In the genomic region with DNA sequence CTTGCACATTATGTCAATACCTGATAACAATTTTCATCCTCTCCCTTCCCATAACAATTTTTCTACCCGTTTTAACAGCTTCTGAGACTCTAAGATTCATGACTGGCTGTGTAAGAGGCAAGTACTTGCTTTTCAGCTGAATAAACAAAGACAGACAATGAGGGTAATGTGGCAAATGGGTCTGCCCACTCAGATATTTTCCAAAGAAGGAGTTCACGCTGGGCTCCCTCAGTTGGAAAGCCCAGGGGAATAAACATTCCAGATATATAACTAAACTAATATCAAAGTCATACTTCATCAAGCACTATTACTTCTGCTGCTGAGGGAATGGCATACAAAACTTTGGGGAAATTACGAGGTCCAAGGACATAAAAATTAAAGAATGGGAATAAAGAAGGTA, we compare ENCODE assay signal across 1 cellular context.
TF ChIP-seq lines count a peak whose summit lies in the region.

No MANE protein-coding gene starts in this region.

TF ChIP-seq in HEK293, 187 proteins besides CTCF, POLR2A, EP300 and RAD21 (continued from another document):
- TF ChIP-seq, protein P1, sequence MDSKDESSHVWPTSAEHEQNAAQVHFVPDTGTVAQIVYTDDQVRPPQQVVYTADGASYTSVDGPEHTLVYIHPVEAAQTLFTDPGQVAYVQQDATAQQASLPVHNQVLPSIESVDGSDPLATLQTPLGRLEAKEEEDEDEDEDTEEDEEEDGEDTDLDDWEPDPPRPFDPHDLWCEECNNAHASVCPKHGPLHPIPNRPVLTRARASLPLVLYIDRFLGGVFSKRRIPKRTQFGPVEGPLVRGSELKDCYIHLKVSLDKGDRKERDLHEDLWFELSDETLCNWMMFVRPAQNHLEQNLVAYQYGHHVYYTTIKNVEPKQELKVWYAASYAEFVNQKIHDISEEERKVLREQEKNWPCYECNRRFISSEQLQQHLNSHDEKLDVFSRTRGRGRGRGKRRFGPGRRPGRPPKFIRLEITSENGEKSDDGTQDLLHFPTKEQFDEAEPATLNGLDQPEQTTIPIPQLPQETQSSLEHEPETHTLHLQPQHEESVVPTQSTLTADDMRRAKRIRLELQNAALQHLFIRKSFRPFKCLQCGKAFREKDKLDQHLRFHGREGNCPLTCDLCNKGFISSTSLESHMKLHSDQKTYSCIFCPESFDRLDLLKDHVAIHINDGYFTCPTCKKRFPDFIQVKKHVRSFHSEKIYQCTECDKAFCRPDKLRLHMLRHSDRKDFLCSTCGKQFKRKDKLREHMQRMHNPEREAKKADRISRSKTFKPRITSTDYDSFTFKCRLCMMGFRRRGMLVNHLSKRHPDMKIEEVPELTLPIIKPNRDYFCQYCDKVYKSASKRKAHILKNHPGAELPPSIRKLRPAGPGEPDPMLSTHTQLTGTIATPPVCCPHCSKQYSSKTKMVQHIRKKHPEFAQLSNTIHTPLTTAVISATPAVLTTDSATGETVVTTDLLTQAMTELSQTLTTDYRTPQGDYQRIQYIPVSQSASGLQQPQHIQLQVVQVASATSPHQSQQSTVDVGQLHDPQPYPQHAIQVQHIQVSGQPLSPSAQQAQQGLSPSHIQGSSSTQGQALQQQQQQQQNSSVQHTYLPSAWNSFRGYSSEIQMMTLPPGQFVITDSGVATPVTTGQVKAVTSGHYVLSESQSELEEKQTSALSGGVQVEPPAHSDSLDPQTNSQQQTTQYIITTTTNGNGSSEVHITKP (tag by site-specific recombination; IDR thresholded peaks at IDR 0.05): peak; percentile 64
- TF ChIP-seq ZNF335 (tag by site-specific recombination; conservative IDR thresholded peaks at IDR 0.05) (no peak), KLF10 (tag by site-specific recombination; IDR thresholded peaks at IDR 0.05) (no peak), EGR2 (tag by site-specific recombination; IDR thresholded peaks at IDR 0.05; ENCODE audit: low read depth) (peak; percentile 32; the same call in 1 of the 2 replicates), ZNF571 (tag by site-specific recombination; IDR thresholded peaks at IDR 0.05) (no peak), SETDB1 (IDR thresholded peaks at IDR 0.05; ENCODE audit: insufficient read length, low read length) (no peak)
